In genomic region chr14:74231784-74232183, GRCh38 we compare ENCODE assay signal across 38 cellular contexts. TPM values are rescaled to one million over a fixed set of nuclear protein-coding genes. Genes with fewer than 3 reads are reported as not detected.
"Had no signal": no experiment of that assay in that cellular context is flagged by ENCODE, and none has a peak within 500 bp of the region (broad histone marks: within the 10 kb centered on the region; RNA-seq: fewer than 3 reads in every experiment).

No MANE protein-coding gene starts in this region.

- H2AFZ ChIP-seq: PC-9 had no signal

- H3K27ac ChIP-seq: ascending aorta, coronary artery, PC-9, RWPE1, WERI-Rb-1 had no signal

- H3K4me1 ChIP-seq: ascending aorta had no signal

- H3K4me2 ChIP-seq: PC-9 had no signal

- H3K27me3 ChIP-seq: ascending aorta had no signal

- DNase-seq: activated CD4-positive, alpha-beta T cell treated with anti-CD3 and anti-CD28 coated beads, Interleukin-2, amount 10 ng/mL, durations not matched to agents 24 days and 14 days; activated CD4-positive, alpha-beta T cell treated with anti-CD3 and anti-CD28 coated beads, Interleukin-2, amount 50 U/mL, for 4 hours; activated CD8-positive, alpha-beta T cell treated with anti-CD3 and anti-CD28 coated beads for 36 hours; activated gamma-delta T cell; activated naive CD4-positive, alpha-beta T cell treated with Interleukin-2 at 50 U/mL for 16 hours; activated naive CD8-positive, alpha-beta T cell treated with anti-CD3 and anti-CD28 coated beads, Interleukin-2, amount 10 ng/mL, durations not matched to agents 7 days and 5 days; activated T-cell treated with anti-CD3 and anti-CD28 coated beads, Interleukin-2, amount 50 U/mL, for 1 hour; activated T-cell treated with anti-CD3 and anti-CD28 coated beads, Interleukin-2, amount 50 U/mL, for 72 hours; amygdala; NCI-H1092 treated with DMSO at 0.1 percent for 48 hours; NCI-H1417; NCI-H146; NCI-H187; NCI-H2029 treated with DMSO at 0.1 percent for 48 hours; NCI-H345; NCI-H526; NCI-H748 treated with DMSO at 0.1 percent for 48 hours; NK-92 treated with Interleukin-12 subunit alpha and Interleukin-12 subunit beta, amount 100 ng/mL, for 24 hours; PC-9; SIG-M5; T1000; WERI-Rb-1 had no signal

- H3K36me3 ChIP-seq: ascending aorta, WERI-Rb-1 had no signal

- FAIRE-seq: RCC 7860 had no signal

- ATAC-seq: activated CD8-positive, alpha-beta T cell treated with anti-CD3 and anti-CD28 coated beads for 36 hours; activated T-cell treated with anti-CD3 and anti-CD28 coated beads, Interleukin-2, amount 50 U/mL, for 72 hours; activated T-helper 17 cell treated with anti-CD3 and anti-CD28 coated beads, Interleukin-2, amount 50 U/mL, for 72 hours; Right ventricle myocardium inferior had no signal

- H3K4me3 ChIP-seq: ascending aorta, coronary artery, PC-9 had no signal

RNA-seq across cellular contexts. Expression of gene VSX2, which starts 7.5 kb away (rescaled TPM):
- total RNA-seq: activated CD4-positive, alpha-beta T cell treated with anti-CD3 and anti-CD28 coated beads, Interleukin-2, amount 10 ng/mL, durations not matched to agents 24 days and 14 days; activated CD8-positive, alpha-beta memory T cell treated with anti-CD3 and anti-CD28 coated beads for 36 hours; activated CD8-positive, alpha-beta T cell treated with anti-CD3 and anti-CD28 coated beads for 36 hours; activated naive CD8-positive, alpha-beta T cell treated with anti-CD3 and anti-CD28 coated beads, Interleukin-2, amount 10 ng/mL, durations not matched to agents 7 days and 5 days; activated T-cell treated with anti-CD3 and anti-CD28 coated beads, Interleukin-2, amount 50 U/mL, for 72 hours; activated T-helper 17 cell treated with anti-CD3 and anti-CD28 coated beads, Interleukin-2, amount 50 U/mL, for 72 hours; ascending aorta; cardiac septum; LHCN-M2; M059J; NCI-H460; OCI-LY7; PC-9; Right ventricle myocardium inferior; SK-MEL-5; T-helper 1 cell treated with Interleukin-12 subunit alpha and Interleukin-12 subunit beta and Interleukin-4 antibody, amounts not matched to agents 30 ng/mL and 1 ng/mL, for 36 hours; T-helper 2 cell treated with Interferon-gamma antibody and Interleukin-4, amounts not matched to agents 100 ng/mL and 5 ng/mL, for 36 hours had no signal
- polyA plus RNA-seq: adipose tissue had no signal
